ENCODE assay signal across 9 cellular contexts in genomic region chr2:232890896-232891601, GRCh38. TPM values are rescaled to one million over a fixed set of nuclear protein-coding genes. Genes with fewer than 3 reads are reported as not detected.
A peak's percentile ranks its signal among the peaks of the same experiment; 100 is the strongest.
DNase-seq lines count a peak whose midpoint lies in the region; ATAC-seq and TF ChIP-seq lines count a peak whose summit lies in the region.
"Had no signal": no experiment of that assay in that cellular context is flagged by ENCODE, and none has a peak within 500 bp of the region (broad histone marks: within the 10 kb centered on the region; RNA-seq: fewer than 3 reads in every experiment).

No MANE protein-coding gene starts in this region.

- H3K4me1 ChIP-seq in right atrium auricular region (peaks cover 0 to 6% of the 10 kb centered on the region in 2 donors), adipocyte (ENCODE audit: control insufficient read depth, insufficient read depth, low read length) (peaks cover 8% of the 10 kb centered on the region), aorta (ENCODE audit: control insufficient read depth in 1 of 2, insufficient read depth in 2 of 2, low read length in 2 of 2) (no peaks in the 10 kb centered on the region)

- no peak overlapping the region for H3K4me3 ChIP-seq in right atrium auricular region
- no peak overlapping the region for H3K4me3 ChIP-seq in adipocyte (ENCODE audit: low read length)
- no peak overlapping the region for H3K4me3 ChIP-seq in aorta (ENCODE audit: low read length in 2 of 2)
- no peak overlapping the region for H3K4me3 ChIP-seq in MG63

- H3K27ac ChIP-seq in right atrium auricular region, result no peak overlapping the region
- H3K27ac ChIP-seq in aorta (ENCODE audit: low read depth in 1 of 2, low read length in 2 of 2), result no peak overlapping the region

- ATAC-seq in Right ventricle myocardium inferior (peak; percentile 42), aorta (ENCODE audit: low FRiP score) (no peak), GM18502 (IDR thresholded peaks at IDR 0.05; ENCODE audit: poor library complexity, unreplicated experiment) (no peak)

- intact Hi-C loops in Right ventricle myocardium inferior (cut with DNase I), result no loop called here
- intact Hi-C loops in aorta (cut with DNase I), result no loop called here

- no peaks in the 10 kb centered on the region for H3K27me3 ChIP-seq in right atrium auricular region
- H3K27me3 ChIP-seq in adipocyte (replicated peaks; ENCODE audit: control insufficient read depth, insufficient read depth, low read length), result peaks cover 10% of the 10 kb centered on the region
- H3K27me3 ChIP-seq in aorta (ENCODE audit: control insufficient read depth in 1 of 2, insufficient read depth in 2 of 2, low read length in 1 of 2), result no peaks in the 10 kb centered on the region
- no peaks in the 10 kb centered on the region for H3K27me3 ChIP-seq in MG63

- H3K9me3 ChIP-seq in right atrium auricular region (no peaks in the 10 kb centered on the region), adipocyte (ENCODE audit: control insufficient read depth, low read length) (no peaks in the 10 kb centered on the region), aorta (ENCODE audit: control insufficient read depth, low read length) (no peaks in the 10 kb centered on the region), MG63 (no peaks in the 10 kb centered on the region)

- TF ChIP-seq CTCF in right atrium auricular region (IDR thresholded peaks at IDR 0.05), result no peak

- peak; percentile 65 for DNase-seq in Right ventricle myocardium inferior (ENCODE audit: missing footprints)
- DNase-seq in right atrium auricular region (ENCODE audit: low spot score), result no peak
- DNase-seq in adipocyte (ENCODE audit: low read depth), result peak; percentile 23
- peak; percentile 89 for DNase-seq in islet precursor cell
- DNase-seq in aorta, result peak; percentile 53 to 67
- DNase-seq in MG63, result no peak
- no peak for DNase-seq in COLO829 (ENCODE audit: low spot score)

- 33 to 35% methylated on average over 23 of the region's 23 CpGs for WGBS in aorta, 2 donors

- H3K36me3 ChIP-seq in right atrium auricular region (no peaks in the 10 kb centered on the region), adipocyte (ENCODE audit: control insufficient read depth, insufficient read depth, low read length, severe bottlenecking) (no peaks in the 10 kb centered on the region), aorta (ENCODE audit: control insufficient read depth in 1 of 2, insufficient read depth in 2 of 2, low read length in 1 of 2) (no peaks in the 10 kb centered on the region), MG63 (no peaks in the 10 kb centered on the region; the same call in none of the 2 replicates)

- H3K9ac ChIP-seq in adipocyte (ENCODE audit: low read length), result no peak overlapping the region

RNA-seq across cellular contexts. Expression of gene SNORC, which starts 21.0 kb away (rescaled TPM):
- 0.46 TPM for total RNA-seq in Right ventricle myocardium inferior
- under 1 TPM; 0.12 to 0.30 TPM for total RNA-seq in right atrium auricular region
- 1 to 10 TPM; 1.7 to 2.5 TPM for total RNA-seq in aorta
- polyA plus RNA-seq in aorta, result 1 to 10 TPM in 1 of 2 donors, not detected in 1; 5.1 TPM
- 1.1 and 4.1 TPM in 2 replicates for total RNA-seq in MG63 (2014; rRNA removed; shearing (Covaris generic); ENCODE audit: low replicate concordance)
- polyA plus RNA-seq: CD8-positive, alpha-beta memory T cell had no signal

Comparison
In these comparisons a context has a peak if more than half of its experiments do, and no peak if none do; other contexts are left out.
1. DNase-seq: peak in Right ventricle myocardium inferior (single experiment), adipocyte (single experiment), islet precursor cell (single experiment) and aorta (2 of 2); none in right atrium auricular region (single experiment), MG63 (single experiment) and COLO829 (single experiment).